Comparison of ENCODE assay signal across 10 cellular contexts in the genomic region with DNA sequence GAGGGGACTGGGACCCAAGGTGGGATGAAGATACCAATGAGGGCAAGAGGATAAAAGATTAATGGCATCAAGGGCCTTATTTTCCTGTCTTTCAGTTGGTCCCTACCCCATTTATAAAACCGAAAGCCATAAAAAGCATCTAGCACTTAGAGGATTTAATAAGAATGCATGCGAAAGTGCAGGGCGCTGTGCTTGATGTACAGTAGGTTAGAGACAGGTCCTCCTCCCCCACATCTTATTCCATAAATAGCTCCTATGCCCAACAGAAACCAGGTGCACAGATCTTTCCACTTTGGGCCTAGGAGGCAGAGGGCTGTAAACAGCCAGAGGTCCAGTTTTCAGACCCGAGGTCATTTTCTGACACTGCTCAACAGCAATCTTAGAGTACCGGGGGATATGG. TPM values are rescaled to one million over a fixed set of nuclear protein-coding genes. Genes with fewer than 3 reads are reported as not detected.
DNase-seq lines count a peak whose midpoint lies in the region; ATAC-seq, FAIRE-seq and TF ChIP-seq lines count a peak whose summit lies in the region.
"Had no signal": no experiment of that assay in that cellular context is flagged by ENCODE, and none has a peak within 500 bp of the region (broad histone marks: within the 10 kb centered on the region; RNA-seq: fewer than 3 reads in every experiment).

No MANE protein-coding gene starts in this region.

- H3K9me3 Mint-ChIP-seq in T-helper 1 cell treated with Interleukin-12 subunit alpha and Interleukin-12 subunit beta and Interleukin-4 antibody, amounts not matched to agents 30 μg/mL and 1 μg/mL, for 36 hours: no peaks in the 10 kb centered on the region

- H3K27me3 ChIP-seq in K562 (ENCODE audit: control insufficient read depth in 2 of 2, insufficient read depth in 2 of 2, low read length in 2 of 2) (no peaks in the 10 kb centered on the region), HepG2 (ENCODE audit: control insufficient read depth in 1 of 2, insufficient read depth in 2 of 2, low read length in 2 of 2) (no peaks in the 10 kb centered on the region), thymus (ENCODE audit: control insufficient read depth, insufficient read depth) (no peaks in the 10 kb centered on the region)

- no peaks in the 10 kb centered on the region for H3K9me1 ChIP-seq in K562 (ENCODE audit: control insufficient read depth, insufficient read depth, low read length)

- BruUV-seq in K562 (replicated peaks; lab: Mats Ljungman, UMichigan): TSS peak; percentile 40
- TSS peak; percentile 54 for BruUV-seq in HepG2 (replicated peaks; lab: Mats Ljungman, UMichigan)

- H3K27ac ChIP-seq in K562 (ENCODE audit: extremely low read depth, low read depth, low read length) (no peak overlapping the region), HepG2 (ENCODE audit: extremely low read length, insufficient read depth, low read length) (peak overlapping the region; percentile 45), thymus (ENCODE audit: low read depth) (no peak overlapping the region)

- in situ Hi-C loops in K562 (cut with MboI): loop anchor here (10.0 kb wide), 1 partner anchor 301 kb away; no protein-coding TSS in a partner anchor
- in situ Hi-C loops in HepG2 (cut with HindIII; ENCODE audit: extremely low pct_ligation_motif_present, low pct_unique_long_range_greater_than_20kb): loop anchor here (10.0 to 25.0 kb wide), 2 partner anchors 69 to 304 kb away; a partner anchor contains a TSS

- H3K36me3 ChIP-seq in K562 (ENCODE audit: control insufficient read depth, insufficient read depth, low read length): peaks cover 30% of the 10 kb centered on the region; the same call in 2 of the 3 replicates
- H3K36me3 ChIP-seq in HepG2 (replicated peaks in 1 of 2; ENCODE audit: control insufficient read depth in 1 of 2, insufficient read depth in 2 of 2, low read length in 2 of 2): peaks cover 0 to 3% of the 10 kb centered on the region in 2 experiments; a peak in 1 of 5 replicates
- peaks cover 14% of the 10 kb centered on the region for H3K36me3 ChIP-seq in thymus (ENCODE audit: control insufficient read depth, insufficient read depth)

- intact Hi-C loops in K562 (cut with micrococcal nuclease) (loop anchor here (2.0 to 5.0 kb wide), 4 partner anchors 125 to 303 kb away; a partner anchor contains a TSS), HepG2 (cut with micrococcal nuclease; ENCODE audit: unreplicated experiment) (loop anchor here (5.0 kb wide), 1 partner anchor 124 kb away; no protein-coding TSS in a partner anchor)

- CTCF ChIA-PET in K562 (lab: Yijun Ruan, JAX; ENCODE audit: low intra/inter-chr PET ratio): interaction anchor here (1.4 kb wide), 1 partner anchor 23 kb away, joined by 5 read pairs; a partner anchor contains a TSS
- CTCF ChIA-PET in HepG2 (lab: Yijun Ruan, JAX; ENCODE audit: low intra/inter-chr PET ratio, low total read pairs): no interaction called here

- TF ChIP-seq CTCF in K562 (IDR thresholded peaks at IDR 0.05 in 2 of 3, conservative IDR thresholded peaks at IDR 0.05 in 1 of 3; ENCODE audit: insufficient read depth in 2 of 3, low read depth in 1 of 3, low read length in 3 of 3): no peak
- no peak for TF ChIP-seq CTCF in HepG2 (CRISPR knock-in tag; IDR thresholded peaks at IDR 0.05)
- no peak for TF ChIP-seq CTCF in omental fat pad (IDR thresholded peaks at IDR 0.05)

- H3K4me2 ChIP-seq in K562 (ENCODE audit: insufficient read depth, low read length): peak overlapping the region; percentile 88
- peak overlapping the region; percentile 97 for H3K4me2 ChIP-seq in HepG2 (ENCODE audit: low read depth, low read length)

- H3K9ac ChIP-seq in K562 (ENCODE audit: insufficient read depth in 1 of 2, low read depth in 2 of 2, low read length in 2 of 2) (peak overlapping the region; percentile 44 to 75; a peak in 3 of 4 replicates), HepG2 (ENCODE audit: insufficient read depth, low read depth, low read length) (peak overlapping the region; percentile 62)

- no peak for TF ChIP-seq RAD21 in K562 (CRISPR knock-in tag; conservative IDR thresholded peaks at IDR 0.05 in 1 of 2, IDR thresholded peaks at IDR 0.05 in 1 of 2)
- no peak for TF ChIP-seq RAD21 in HepG2 (CRISPR knock-in tag; IDR thresholded peaks at IDR 0.05)

- H2AFZ ChIP-seq in K562 (ENCODE audit: low read depth, low read length) (peak overlapping the region; percentile 84; the same call in 1 of the 2 replicates), HepG2 (ENCODE audit: low read length) (no peak overlapping the region)

- peaks cover 7 to 22% of the 10 kb centered on the region in 2 experiments; a peak in 4 of 5 replicates for H3K4me1 ChIP-seq in K562 (replicated peaks in 1 of 2; ENCODE audit: control insufficient read depth in 2 of 2, insufficient read depth in 2 of 2, low read length in 2 of 2)
- H3K4me1 ChIP-seq in HepG2 (ENCODE audit: insufficient read depth, low read length): peaks cover 21% of the 10 kb centered on the region
- H3K4me1 ChIP-seq in thymus (ENCODE audit: control insufficient read depth, insufficient read depth, low read length): peaks cover 11% of the 10 kb centered on the region

- H4K20me1 ChIP-seq in K562 (replicated peaks; ENCODE audit: control insufficient read depth, insufficient read depth, low read length) (no peaks in the 10 kb centered on the region), HepG2 (ENCODE audit: insufficient read depth, low read length) (no peaks in the 10 kb centered on the region)

- ATAC-seq in K562: no peak
- no peak for ATAC-seq in HepG2
- ATAC-seq in omental fat pad (ENCODE audit: low FRiP score): no peak

- peaks cover 20% of the 10 kb centered on the region for H3K36me3 Mint-ChIP-seq in T-helper 1 cell treated with Interleukin-12 subunit alpha and Interleukin-12 subunit beta and Interleukin-4 antibody, amounts not matched to agents 30 μg/mL and 1 μg/mL, for 36 hours (ENCODE audit: low read depth)

- peak overlapping the region; percentile 99 for H3K4me3 Mint-ChIP-seq in T-helper 1 cell treated with Interleukin-12 subunit alpha and Interleukin-12 subunit beta and Interleukin-4 antibody, amounts not matched to agents 30 μg/mL and 1 μg/mL, for 36 hours

- H3K27ac Mint-ChIP-seq in T-helper 1 cell treated with Interleukin-12 subunit alpha and Interleukin-12 subunit beta and Interleukin-4 antibody, amounts not matched to agents 30 μg/mL and 1 μg/mL, for 36 hours: peak overlapping the region; percentile 60

- peaks cover 25% of the 10 kb centered on the region for H3K4me1 Mint-ChIP-seq in T-helper 1 cell treated with Interleukin-12 subunit alpha and Interleukin-12 subunit beta and Interleukin-4 antibody, amounts not matched to agents 30 μg/mL and 1 μg/mL, for 36 hours (ENCODE audit: low read depth)

- POLR2A ChIA-PET in K562 (lab: Yijun Ruan, JAX) (interaction anchor here (0.9 to 2.3 kb wide), 4 partner anchors 8 to 264 kb away, joined by 3 to 10 read pairs (median 6); a partner anchor contains a TSS), HepG2 (lab: Yijun Ruan, JAX) (interaction anchor here (1.2 to 3.1 kb wide), 5 partner anchors 23 to 222 kb away, joined by 3 to 28 read pairs (median 7); a partner anchor contains a TSS)

- H3K4me3 ChIP-seq in K562 (peak overlapping the region; percentile 99), HepG2 (replicated peaks in 1 of 3; ENCODE audit: insufficient read depth in 1 of 3, low read depth in 2 of 3, low read length in 3 of 3) (peak overlapping the region; percentile 59 to 94 (median 87)), thymus (ENCODE audit: low read length) (peak overlapping the region; percentile 91)

- no peak for TF ChIP-seq POLR2A in K562 (conservative IDR thresholded peaks at IDR 0.05)
- no peak for TF ChIP-seq POLR2A in HepG2 (IDR thresholded peaks at IDR 0.05; ENCODE audit: insufficient read depth in 1 of 2, low read depth in 2 of 2, low read length in 2 of 2)

- no peaks in the 10 kb centered on the region for H3K27me3 Mint-ChIP-seq in T-helper 1 cell treated with Interleukin-12 subunit alpha and Interleukin-12 subunit beta and Interleukin-4 antibody, amounts not matched to agents 30 μg/mL and 1 μg/mL, for 36 hours (ENCODE audit: low read depth)

- TF ChIP-seq EP300 in K562 (IDR thresholded peaks at IDR 0.05; ENCODE audit: low read length) (no peak), HepG2 (IDR thresholded peaks at IDR 0.05; ENCODE audit: low read depth in 2 of 2, low read length in 2 of 2) (no peak), HepG2 (CRISPR knock-in tag; IDR thresholded peaks at IDR 0.05; ENCODE audit: borderline replicate concordance) (no peak)

- H3K9me3 ChIP-seq in K562 (replicated peaks; ENCODE audit: control insufficient read depth, insufficient read depth, low read depth, low read length) (no peaks in the 10 kb centered on the region), HepG2 (ENCODE audit: low read length) (no peaks in the 10 kb centered on the region), thymus (ENCODE audit: control insufficient read depth) (no peaks in the 10 kb centered on the region)

- FAIRE-seq in K562 (lab: Jason Lieb, UNC) (peak; percentile 29), HepG2 (lab: Jason Lieb, UNC) (no peak)
- FAIRE-seq: islet of Langerhans had no signal

- H3K79me2 ChIP-seq in K562 (ENCODE audit: control insufficient read depth, insufficient read depth, low read length): peaks cover 10% of the 10 kb centered on the region; the same call in 2 of the 3 replicates
- H3K79me2 ChIP-seq in HepG2 (ENCODE audit: insufficient read depth, low read length): peaks cover 2% of the 10 kb centered on the region

- 35% methylated on average over 5 of the region's 5 CpGs for WGBS in K562 (ENCODE audit: insufficient coverage, low coverage, missing lambda C conversion rate)
- 55% methylated on average over 5 of the region's 5 CpGs for WGBS in HepG2 (ENCODE audit: low lambda C conversion rate)
- 54% methylated on average over 5 of the region's 5 CpGs for WGBS in thymus

- DNase-seq in T-helper 1 cell (no peak), K562 (ENCODE audit: extremely low read depth in 1 of 4, low spot score in 3 of 4) (no peak), HepG2 (ENCODE audit: low spot score) (no peak), A172 (ENCODE audit: low spot score) (no peak), omental fat pad (ENCODE audit: low spot score) (no peak), NCI-H2029 treated with DMSO at 0.1 percent for 48 hours (lab: John Stamatoyannopoulos, UW) (no peak)
- DNase-seq: NCI-H1436 treated with DMSO at 0.1 percent for 48 hours had no signal

RNA-seq across cellular contexts. Expression of a gene that starts 1.2 kb away (rescaled TPM):
- 118 and 200 TPM in 2 replicates for total RNA-seq in K562 (2011; cell fraction: chromatin; rRNA removed; ENCODE audit: low replicate concordance)
- total RNA-seq in K562 (2011; cell fraction: nucleolus; rRNA removed): 112 and 118 TPM in 2 replicates
- 109 and 112 TPM in 2 replicates for total RNA-seq in K562 (2011; cell fraction: nucleoplasm; rRNA removed)
- total RNA-seq in K562 (2014; rRNA removed): 7.3 and 12.4 TPM in 2 replicates
- 7.7 and 10.8 TPM in 2 replicates for total RNA-seq in K562 (2014; rRNA removed; fragmentation: Illumina TruSeq; extraction: Trizol)
- total RNA-seq in K562 (2015; rRNA removed; fragmentation: Illumina TruSeq; extraction: Trizol): 13.3 and 14.4 TPM in 2 replicates
- total RNA-seq in K562 (2021): 29.2 and 29.6 TPM in 2 replicates
- 27.5 and 48.2 TPM in 2 replicates for polyA plus RNA-seq in K562 (2011; rRNA removed)
- 44.1 and 55.3 TPM in 2 replicates for polyA plus RNA-seq in K562 (2011; cell fraction: cytosol; rRNA removed)
- polyA plus RNA-seq in K562 (2011; cell fraction: nucleus; rRNA removed): 366 and 444 TPM in 2 replicates
- 19.8 and 22.8 TPM in 2 replicates for polyA plus RNA-seq in K562 (2012)
- polyA plus RNA-seq in K562 (2014; fragmentation: Illumina TruSeq; extraction: Trizol): 27.2 and 34.3 TPM in 2 replicates
- 10 to 100 TPM in 1 of 2 experiments, 1 to 10 TPM in 1; 7.6 to 12.3 TPM for polyA plus RNA-seq in K562 (2014; fragmentation: Nextera tagmentation; extraction: Ambion mirVana)
- 28.4 and 32.7 TPM in 2 replicates for polyA plus RNA-seq in K562 (2014; rRNA removed)
- polyA minus RNA-seq in K562 (2011; rRNA and poly(A)+ RNA removed): 8.1 and 10.2 TPM in 2 replicates
- polyA minus RNA-seq in K562 (2011; cell fraction: cytosol; rRNA and poly(A)+ RNA removed): 11.8 and 12.3 TPM in 2 replicates
- polyA minus RNA-seq in K562 (2011; cell fraction: nucleus; rRNA and poly(A)+ RNA removed): 21.3 and 36.0 TPM in 2 replicates
- total RNA-seq in HepG2 (2016; rRNA removed; fragmentation: Illumina TruSeq; extraction: Trizol): 2.2 and 8.1 TPM in 2 replicates
- total RNA-seq in HepG2 (2016; cell fraction: cytosol; rRNA removed; fragmentation: Illumina TruSeq; extraction: Trizol; ENCODE audit: low read depth): 2.4 and 2.6 TPM in 2 replicates
- total RNA-seq in HepG2 (2016; cell fraction: insoluble cytoplasmic fraction; rRNA removed; fragmentation: Illumina TruSeq; extraction: Trizol): 2.8 and 7.4 TPM in 2 replicates
- total RNA-seq in HepG2 (2016; cell fraction: membrane; rRNA removed; fragmentation: Illumina TruSeq; extraction: Trizol): 4.8 and 6.0 TPM in 2 replicates
- total RNA-seq in HepG2 (2016; cell fraction: nucleus; rRNA removed; fragmentation: Illumina TruSeq; extraction: Trizol): 11.4 and 12.7 TPM in 2 replicates
- polyA plus RNA-seq in HepG2 (2011; rRNA removed): 57.1 and 64.6 TPM in 2 replicates
- polyA plus RNA-seq in HepG2 (2011; cell fraction: cytosol; rRNA removed): 41.2 and 52.0 TPM in 2 replicates
- polyA plus RNA-seq in HepG2 (2011; cell fraction: nucleus; rRNA removed): 152 and 162 TPM in 2 replicates
- 27.0 and 38.0 TPM in 2 replicates for polyA plus RNA-seq in HepG2 (2012)
- 5.6 and 6.7 TPM in 2 replicates for polyA plus RNA-seq in HepG2 (2016; cell fraction: cytosol; fragmentation: Illumina TruSeq; extraction: Trizol; ENCODE audit: low read depth)
- polyA plus RNA-seq in HepG2 (2016; cell fraction: insoluble cytoplasmic fraction; fragmentation: Illumina TruSeq; extraction: Trizol; ENCODE audit: low read depth): 5.5 and 8.2 TPM in 2 replicates
- 9.1 and 9.6 TPM in 2 replicates for polyA plus RNA-seq in HepG2 (2016; cell fraction: membrane; fragmentation: Illumina TruSeq; extraction: Trizol; ENCODE audit: low read depth)
- 46.9 and 50.8 TPM in 2 replicates for polyA plus RNA-seq in HepG2 (2016; cell fraction: nucleus; fragmentation: Illumina TruSeq; extraction: Trizol; ENCODE audit: insufficient read depth, low read depth)
- 30.0 and 53.4 TPM in 2 replicates for polyA minus RNA-seq in HepG2 (2011; rRNA and poly(A)+ RNA removed; ENCODE audit: low replicate concordance)
- 8.5 and 8.7 TPM in 2 replicates for polyA minus RNA-seq in HepG2 (2011; cell fraction: cytosol; rRNA and poly(A)+ RNA removed)
- 12.7 and 20.1 TPM in 2 replicates for polyA minus RNA-seq in HepG2 (2011; cell fraction: nucleus; rRNA and poly(A)+ RNA removed)
- 35.5 TPM for polyA plus RNA-seq in thymus
- total RNA-seq in A172 (2014; rRNA removed; shearing (Covaris generic)): 8.9 and 9.8 TPM in 2 replicates
- 10 to 100 TPM in 2 of 4 donors, 1 to 10 TPM in 2; 5.8 to 28.7 (median 13.3) TPM for total RNA-seq in omental fat pad

RNA-seq across cellular contexts. Expression of a gene that starts 22.7 kb away (rescaled TPM):
- total RNA-seq in K562 (2011; cell fraction: chromatin; rRNA removed; ENCODE audit: low replicate concordance): not detected in 2 replicates
- total RNA-seq in K562 (2011; cell fraction: nucleolus; rRNA removed): not detected in 2 replicates
- total RNA-seq in K562 (2011; cell fraction: nucleoplasm; rRNA removed): not detected in 2 replicates
- 0.05 TPM in 1 of 2 replicates, not detected in the other for total RNA-seq in K562 (2014; rRNA removed)
- 0.04 TPM in 1 of 2 replicates, not detected in the other for total RNA-seq in K562 (2014; rRNA removed; fragmentation: Illumina TruSeq; extraction: Trizol)
- total RNA-seq in K562 (2015; rRNA removed; fragmentation: Illumina TruSeq; extraction: Trizol): not detected in 2 replicates
- 0.04 TPM in 1 of 2 replicates, not detected in the other for total RNA-seq in K562 (2021)
- not detected in 2 replicates for polyA plus RNA-seq in K562 (2011; rRNA removed)
- not detected in 2 replicates for polyA plus RNA-seq in K562 (2011; cell fraction: cytosol; rRNA removed)
- 0.03 TPM in 1 of 2 replicates, not detected in the other for polyA plus RNA-seq in K562 (2011; cell fraction: nucleus; rRNA removed)
- polyA plus RNA-seq in K562 (2012): 0.01 TPM in 1 of 2 replicates, not detected in the other
- polyA plus RNA-seq in K562 (2014; fragmentation: Illumina TruSeq; extraction: Trizol): 0.04 TPM in 1 of 2 replicates, not detected in the other
- under 1 TPM in 1 of 2 experiments, not detected in 1; 0.01 TPM for polyA plus RNA-seq in K562 (2014; fragmentation: Nextera tagmentation; extraction: Ambion mirVana)
- polyA plus RNA-seq in K562 (2014; rRNA removed): 0.01 TPM in 1 of 2 replicates, not detected in the other
- polyA minus RNA-seq in K562 (2011; rRNA and poly(A)+ RNA removed): not detected in 2 replicates
- not detected in 2 replicates for polyA minus RNA-seq in K562 (2011; cell fraction: cytosol; rRNA and poly(A)+ RNA removed)
- not detected in 2 replicates for polyA minus RNA-seq in K562 (2011; cell fraction: nucleus; rRNA and poly(A)+ RNA removed)
- total RNA-seq in HepG2 (2016; rRNA removed; fragmentation: Illumina TruSeq; extraction: Trizol): not detected in 2 replicates
- not detected in 2 replicates for total RNA-seq in HepG2 (2016; cell fraction: cytosol; rRNA removed; fragmentation: Illumina TruSeq; extraction: Trizol; ENCODE audit: low read depth)
- not detected in 2 replicates for total RNA-seq in HepG2 (2016; cell fraction: insoluble cytoplasmic fraction; rRNA removed; fragmentation: Illumina TruSeq; extraction: Trizol)
- not detected in 2 replicates for total RNA-seq in HepG2 (2016; cell fraction: membrane; rRNA removed; fragmentation: Illumina TruSeq; extraction: Trizol)
- total RNA-seq in HepG2 (2016; cell fraction: nucleus; rRNA removed; fragmentation: Illumina TruSeq; extraction: Trizol): not detected in 2 replicates
- not detected in 2 replicates for polyA plus RNA-seq in HepG2 (2011; rRNA removed)
- not detected in 2 replicates for polyA plus RNA-seq in HepG2 (2011; cell fraction: cytosol; rRNA removed)
- polyA plus RNA-seq in HepG2 (2011; cell fraction: nucleus; rRNA removed): not detected in 2 replicates
- polyA plus RNA-seq in HepG2 (2012): not detected in 2 replicates
- polyA plus RNA-seq in HepG2 (2016; cell fraction: cytosol; fragmentation: Illumina TruSeq; extraction: Trizol; ENCODE audit: low read depth): not detected in 2 replicates
- not detected in 2 replicates for polyA plus RNA-seq in HepG2 (2016; cell fraction: insoluble cytoplasmic fraction; fragmentation: Illumina TruSeq; extraction: Trizol; ENCODE audit: low read depth)
- not detected in 2 replicates for polyA plus RNA-seq in HepG2 (2016; cell fraction: membrane; fragmentation: Illumina TruSeq; extraction: Trizol; ENCODE audit: low read depth)
- polyA plus RNA-seq in HepG2 (2016; cell fraction: nucleus; fragmentation: Illumina TruSeq; extraction: Trizol; ENCODE audit: insufficient read depth, low read depth): not detected in 2 replicates
- not detected in 2 replicates for polyA minus RNA-seq in HepG2 (2011; rRNA and poly(A)+ RNA removed; ENCODE audit: low replicate concordance)
- not detected in 2 replicates for polyA minus RNA-seq in HepG2 (2011; cell fraction: cytosol; rRNA and poly(A)+ RNA removed)
- not detected in 2 replicates for polyA minus RNA-seq in HepG2 (2011; cell fraction: nucleus; rRNA and poly(A)+ RNA removed)
- 0.02 TPM for polyA plus RNA-seq in thymus
- total RNA-seq in A172 (2014; rRNA removed; shearing (Covaris generic)): not detected in 2 replicates
- total RNA-seq in omental fat pad: not detected

RNA-seq across cellular contexts. Expression of a gene that starts 22.9 kb away (rescaled TPM):
- 19.5 and 40.7 TPM in 2 replicates for total RNA-seq in K562 (2011; cell fraction: chromatin; rRNA removed; ENCODE audit: low replicate concordance)
- total RNA-seq in K562 (2011; cell fraction: nucleolus; rRNA removed): 68.7 and 70.9 TPM in 2 replicates
- 64.3 and 69.5 TPM in 2 replicates for total RNA-seq in K562 (2011; cell fraction: nucleoplasm; rRNA removed)
- total RNA-seq in K562 (2014; rRNA removed) (252 and 327 TPM in 2 replicates), K562 (2014; rRNA removed; fragmentation: Illumina TruSeq; extraction: Trizol) (442 and 449 TPM in 2 replicates), K562 (2015; rRNA removed; fragmentation: Illumina TruSeq; extraction: Trizol) (420 and 437 TPM in 2 replicates), K562 (2021) (250 and 262 TPM in 2 replicates), HepG2 (2016; rRNA removed; fragmentation: Illumina TruSeq; extraction: Trizol) (239 and 316 TPM in 2 replicates), omental fat pad (100 to 1,000 TPM; 137 to 194 (median 166) TPM)
- polyA plus RNA-seq in K562 (2011; rRNA removed) (616 and 642 TPM in 2 replicates), K562 (2014; fragmentation: Illumina TruSeq; extraction: Trizol) (570 and 631 TPM in 2 replicates), K562 (2014; fragmentation: Nextera tagmentation; extraction: Ambion mirVana) (1,000 to 10,000 TPM; 1,599 to 1,663 TPM), K562 (2014; rRNA removed) (428 and 573 TPM in 2 replicates), HepG2 (2011; rRNA removed) (369 and 407 TPM in 2 replicates), thymus (255 TPM)
- 961 and 995 TPM in 2 replicates for polyA plus RNA-seq in K562 (2011; cell fraction: cytosol; rRNA removed)
- polyA plus RNA-seq in K562 (2011; cell fraction: nucleus; rRNA removed): 236 and 247 TPM in 2 replicates
- polyA plus RNA-seq in K562 (2012): 323 and 381 TPM in 2 replicates
- polyA minus RNA-seq in K562 (2011; rRNA and poly(A)+ RNA removed): 130 and 163 TPM in 2 replicates
- polyA minus RNA-seq in K562 (2011; cell fraction: cytosol; rRNA and poly(A)+ RNA removed): 57.3 and 111 TPM in 2 replicates
- polyA minus RNA-seq in K562 (2011; cell fraction: nucleus; rRNA and poly(A)+ RNA removed): 21.1 and 31.9 TPM in 2 replicates
- 76.5 and 87.6 TPM in 2 replicates for total RNA-seq in HepG2 (2016; cell fraction: cytosol; rRNA removed; fragmentation: Illumina TruSeq; extraction: Trizol; ENCODE audit: low read depth)
- total RNA-seq in HepG2 (2016; cell fraction: insoluble cytoplasmic fraction; rRNA removed; fragmentation: Illumina TruSeq; extraction: Trizol): 230 and 310 TPM in 2 replicates
- total RNA-seq in HepG2 (2016; cell fraction: membrane; rRNA removed; fragmentation: Illumina TruSeq; extraction: Trizol): 102 and 108 TPM in 2 replicates
- 85.4 and 98.7 TPM in 2 replicates for total RNA-seq in HepG2 (2016; cell fraction: nucleus; rRNA removed; fragmentation: Illumina TruSeq; extraction: Trizol)
- 361 and 401 TPM in 2 replicates for polyA plus RNA-seq in HepG2 (2011; cell fraction: cytosol; rRNA removed)
- 120 and 137 TPM in 2 replicates for polyA plus RNA-seq in HepG2 (2011; cell fraction: nucleus; rRNA removed)
- polyA plus RNA-seq in HepG2 (2012): 152 and 190 TPM in 2 replicates
- 76.5 and 98.7 TPM in 2 replicates for polyA plus RNA-seq in HepG2 (2016; cell fraction: cytosol; fragmentation: Illumina TruSeq; extraction: Trizol; ENCODE audit: low read depth)
- polyA plus RNA-seq in HepG2 (2016; cell fraction: insoluble cytoplasmic fraction; fragmentation: Illumina TruSeq; extraction: Trizol; ENCODE audit: low read depth): 401 and 420 TPM in 2 replicates
- polyA plus RNA-seq in HepG2 (2016; cell fraction: membrane; fragmentation: Illumina TruSeq; extraction: Trizol; ENCODE audit: low read depth): 116 and 117 TPM in 2 replicates
- 165 and 175 TPM in 2 replicates for polyA plus RNA-seq in HepG2 (2016; cell fraction: nucleus; fragmentation: Illumina TruSeq; extraction: Trizol; ENCODE audit: insufficient read depth, low read depth)
- polyA minus RNA-seq in HepG2 (2011; rRNA and poly(A)+ RNA removed; ENCODE audit: low replicate concordance): 109 and 357 TPM in 2 replicates
- polyA minus RNA-seq in HepG2 (2011; cell fraction: cytosol; rRNA and poly(A)+ RNA removed): 43.3 and 43.4 TPM in 2 replicates
- polyA minus RNA-seq in HepG2 (2011; cell fraction: nucleus; rRNA and poly(A)+ RNA removed): 17.0 and 21.9 TPM in 2 replicates
- 341 and 382 TPM in 2 replicates for total RNA-seq in A172 (2014; rRNA removed; shearing (Covaris generic))

RNA-seq across cellular contexts. Expression of a gene that starts 28.3 kb away (rescaled TPM):
- total RNA-seq in K562 (2011; cell fraction: chromatin; rRNA removed; ENCODE audit: low replicate concordance): 42.7 and 61.2 TPM in 2 replicates
- total RNA-seq in K562 (2011; cell fraction: nucleolus; rRNA removed): 24.5 and 27.0 TPM in 2 replicates
- total RNA-seq in K562 (2011; cell fraction: nucleoplasm; rRNA removed): 31.5 and 37.7 TPM in 2 replicates
- total RNA-seq in K562 (2014; rRNA removed) (4.9 and 5.4 TPM in 2 replicates), K562 (2014; rRNA removed; fragmentation: Illumina TruSeq; extraction: Trizol) (8.0 and 9.9 TPM in 2 replicates), K562 (2015; rRNA removed; fragmentation: Illumina TruSeq; extraction: Trizol) (6.7 and 7.6 TPM in 2 replicates), K562 (2021) (9.0 and 9.4 TPM in 2 replicates), HepG2 (2016; rRNA removed; fragmentation: Illumina TruSeq; extraction: Trizol) (10.1 and 15.2 TPM in 2 replicates), omental fat pad (10 to 100 TPM; 20.0 to 43.3 (median 33.5) TPM)
- polyA plus RNA-seq in K562 (2011; rRNA removed) (16.3 and 16.4 TPM in 2 replicates), K562 (2014; fragmentation: Illumina TruSeq; extraction: Trizol) (9.5 and 10.2 TPM in 2 replicates), K562 (2014; fragmentation: Nextera tagmentation; extraction: Ambion mirVana) (1 to 10 TPM; 1.4 to 2.2 TPM), K562 (2014; rRNA removed) (5.7 and 7.5 TPM in 2 replicates), HepG2 (2011; rRNA removed) (27.9 and 30.1 TPM in 2 replicates), thymus (9.7 TPM)
- polyA plus RNA-seq in K562 (2011; cell fraction: cytosol; rRNA removed): 7.9 and 12.1 TPM in 2 replicates
- 22.6 and 25.1 TPM in 2 replicates for polyA plus RNA-seq in K562 (2011; cell fraction: nucleus; rRNA removed)
- polyA plus RNA-seq in K562 (2012): 5.7 and 9.7 TPM in 2 replicates
- 44.8 and 49.5 TPM in 2 replicates for polyA minus RNA-seq in K562 (2011; rRNA and poly(A)+ RNA removed)
- 13.1 and 19.1 TPM in 2 replicates for polyA minus RNA-seq in K562 (2011; cell fraction: cytosol; rRNA and poly(A)+ RNA removed)
- polyA minus RNA-seq in K562 (2011; cell fraction: nucleus; rRNA and poly(A)+ RNA removed): 20.5 and 35.5 TPM in 2 replicates
- total RNA-seq in HepG2 (2016; cell fraction: cytosol; rRNA removed; fragmentation: Illumina TruSeq; extraction: Trizol; ENCODE audit: low read depth): 4.0 and 4.3 TPM in 2 replicates
- total RNA-seq in HepG2 (2016; cell fraction: insoluble cytoplasmic fraction; rRNA removed; fragmentation: Illumina TruSeq; extraction: Trizol): 8.1 and 13.4 TPM in 2 replicates
- total RNA-seq in HepG2 (2016; cell fraction: membrane; rRNA removed; fragmentation: Illumina TruSeq; extraction: Trizol): 4.4 and 5.1 TPM in 2 replicates
- 25.8 and 28.6 TPM in 2 replicates for total RNA-seq in HepG2 (2016; cell fraction: nucleus; rRNA removed; fragmentation: Illumina TruSeq; extraction: Trizol)
- polyA plus RNA-seq in HepG2 (2011; cell fraction: cytosol; rRNA removed): 10.5 and 15.8 TPM in 2 replicates
- 42.9 and 51.0 TPM in 2 replicates for polyA plus RNA-seq in HepG2 (2011; cell fraction: nucleus; rRNA removed)
- 14.8 and 19.1 TPM in 2 replicates for polyA plus RNA-seq in HepG2 (2012)
- 0.58 and 0.65 TPM in 2 replicates for polyA plus RNA-seq in HepG2 (2016; cell fraction: cytosol; fragmentation: Illumina TruSeq; extraction: Trizol; ENCODE audit: low read depth)
- polyA plus RNA-seq in HepG2 (2016; cell fraction: insoluble cytoplasmic fraction; fragmentation: Illumina TruSeq; extraction: Trizol; ENCODE audit: low read depth): 5.6 and 6.4 TPM in 2 replicates
- polyA plus RNA-seq in HepG2 (2016; cell fraction: membrane; fragmentation: Illumina TruSeq; extraction: Trizol; ENCODE audit: low read depth): 1.8 and 2.1 TPM in 2 replicates
- 29.7 and 46.7 TPM in 2 replicates for polyA plus RNA-seq in HepG2 (2016; cell fraction: nucleus; fragmentation: Illumina TruSeq; extraction: Trizol; ENCODE audit: insufficient read depth, low read depth)
- polyA minus RNA-seq in HepG2 (2011; rRNA and poly(A)+ RNA removed; ENCODE audit: low replicate concordance): 55.1 and 86.0 TPM in 2 replicates
- 29.2 and 32.6 TPM in 2 replicates for polyA minus RNA-seq in HepG2 (2011; cell fraction: cytosol; rRNA and poly(A)+ RNA removed)
- polyA minus RNA-seq in HepG2 (2011; cell fraction: nucleus; rRNA and poly(A)+ RNA removed): 93.5 and 132 TPM in 2 replicates
- total RNA-seq in A172 (2014; rRNA removed; shearing (Covaris generic)): 5.7 and 7.6 TPM in 2 replicates
